Comparison of ENCODE assay signal across 1 cellular context in the genomic region with DNA sequence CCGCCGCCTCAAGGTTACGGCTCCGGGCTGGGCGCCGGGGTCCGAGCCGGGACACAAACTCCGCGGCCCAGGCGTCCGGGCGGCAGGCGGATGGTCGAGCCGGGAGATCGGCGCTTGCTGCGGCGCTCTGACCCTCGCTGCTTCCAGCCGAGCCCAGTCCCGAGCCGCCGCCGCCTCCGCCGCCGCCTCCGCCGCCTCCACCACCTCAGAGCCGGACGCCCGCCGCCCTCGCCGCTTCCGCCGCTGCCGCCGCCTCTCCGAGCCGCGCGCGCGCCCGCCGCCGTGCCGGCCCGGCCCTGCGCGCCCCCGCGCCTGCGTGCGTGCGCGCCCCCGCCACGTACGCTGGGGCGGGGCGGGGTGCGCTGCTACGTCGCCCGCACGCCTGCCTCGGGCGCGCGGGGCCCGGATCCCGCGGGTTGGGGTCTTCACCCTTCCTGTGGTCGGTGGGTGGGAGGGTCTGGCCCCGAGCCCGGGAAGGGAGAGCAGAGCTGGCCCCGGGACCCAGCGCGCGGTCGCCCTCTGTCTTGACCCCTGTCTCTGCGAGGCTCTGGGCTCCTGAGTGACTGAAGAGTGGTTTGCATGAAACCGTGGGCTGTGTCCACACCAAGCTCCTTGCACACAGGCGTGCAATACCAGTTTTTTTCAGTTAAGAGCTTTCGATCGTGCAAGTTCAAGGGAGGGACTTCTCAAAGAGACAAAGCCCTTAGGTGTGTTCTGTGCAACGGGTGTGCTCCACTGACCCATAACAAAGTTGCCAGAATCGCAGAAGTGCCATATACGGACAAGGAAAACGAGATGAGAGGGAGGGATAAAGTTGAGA.
A peak's percentile ranks its signal among the peaks of the same experiment; 100 is the strongest.
TF ChIP-seq lines count a peak whose summit lies in the region.

SMURF1 (minus strand) TSS at position 256 of the 820 bp plus-strand sequence. CDS start 328 bp downstream, outside the sequence.

TF ChIP-seq in GM23338, 12 proteins besides CTCF, POLR2A, EP300 and RAD21:
- TF ChIP-seq REST (IDR thresholded peaks at IDR 0.05; ENCODE audit: unreplicated experiment), result no peak
- no peak for TF ChIP-seq STAT1 (IDR thresholded peaks at IDR 0.05; ENCODE audit: unreplicated experiment)
- TF ChIP-seq EZH2phosphoT487 (IDR thresholded peaks at IDR 0.05; ENCODE audit: unreplicated experiment), result no peak
- TF ChIP-seq CREB1 (CRISPR knock-in tag; IDR thresholded peaks at IDR 0.05; ENCODE audit: low read depth), result no peak
- TF ChIP-seq POLR2AphosphoS5 (IDR thresholded peaks at IDR 0.05; ENCODE audit: low read depth), result peak; percentile 83
